21 cellular contexts compared by ENCODE assay signal in the genomic region with DNA sequence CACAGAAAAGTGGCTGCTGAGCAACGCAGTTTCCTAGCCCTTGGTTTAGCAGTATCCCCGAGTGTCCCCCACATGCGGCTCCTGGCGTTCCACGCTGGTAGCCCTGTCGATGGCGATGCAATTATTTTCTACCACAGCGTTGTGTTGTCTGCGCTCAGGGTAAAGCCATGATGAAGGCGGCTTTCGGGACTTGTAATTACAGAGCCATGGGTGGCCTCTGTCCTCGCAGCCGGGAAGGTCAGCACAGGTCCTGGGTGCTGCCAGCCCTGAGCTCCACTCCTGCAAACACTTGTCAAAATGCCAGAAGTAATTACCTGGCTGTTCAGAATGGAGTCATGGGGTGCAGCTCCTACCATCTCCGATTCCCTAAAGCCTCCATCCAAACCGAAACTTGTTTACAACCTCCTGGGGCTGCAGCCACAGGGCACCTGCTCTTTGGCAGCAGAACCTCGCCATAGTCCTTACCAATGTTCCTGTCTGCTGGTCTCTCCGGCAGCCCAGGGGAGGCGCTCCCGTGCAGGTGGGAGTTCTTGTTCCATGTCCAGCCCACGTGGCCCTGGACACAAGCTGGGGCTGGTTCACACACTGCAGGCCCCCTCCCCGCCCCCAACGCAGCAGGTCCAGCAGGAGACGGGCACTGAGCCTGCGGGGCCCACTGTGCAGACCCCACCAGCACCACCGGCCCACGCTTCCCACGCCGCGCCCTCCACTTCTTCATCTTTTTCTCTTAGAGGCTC.
A peak's percentile ranks its signal among the peaks of the same experiment; 100 is the strongest.
DNase-seq lines count a peak whose midpoint lies in the region; ATAC-seq, FAIRE-seq and TF ChIP-seq lines count a peak whose summit lies in the region.
"Had no signal": no experiment of that assay in that cellular context is flagged by ENCODE, and none has a peak within 500 bp of the region (broad histone marks: within the 10 kb centered on the region; RNA-seq: fewer than 3 reads in every experiment).

No MANE protein-coding gene starts in this region.

- H3K4me2 ChIP-seq in osteoblast (ENCODE audit: insufficient read depth, low read length), result no peak overlapping the region
- H3K4me2 ChIP-seq: GM23338 had no signal

- 85 to 86% methylated on average over 14 to 29 of the region's 29 CpGs for WGBS in endodermal cell (ENCODE audit: insufficient coverage in 1 of 2, insufficient read length in 1 of 2), 2 experiments

- H3K4me3 Mint-ChIP-seq in endodermal cell, result no peak overlapping the region
- H3K4me3 Mint-ChIP-seq: activated CD4-positive, alpha-beta T cell treated with anti-CD3 and anti-CD28 coated beads, Interleukin-2, amount 10 ng/mL, durations not matched to agents 24 days and 14 days; activated naive CD8-positive, alpha-beta T cell treated with anti-CD3 and anti-CD28 coated beads for 36 hours; GM23338; naive B cell; stimulated activated naive B cell treated with anti-CD40 and anti-IgM and Interleukin-4, amounts not matched to agents 10 μg/mL and 1 μg/mL and 100 μg/mL, for 72 hours had no signal

- H3K4me1 ChIP-seq in HEK293 (ENCODE audit: control insufficient read depth, insufficient read depth, low read length), result no peaks in the 10 kb centered on the region
- H3K4me1 ChIP-seq in osteoblast (ENCODE audit: insufficient read depth, low read length), result no peaks in the 10 kb centered on the region
- H3K4me1 ChIP-seq in endodermal cell (ENCODE audit: control insufficient read depth, insufficient read depth, low read length), result no peaks in the 10 kb centered on the region
- H3K4me1 ChIP-seq: pancreas had no signal

- ATAC-seq in omental fat pad (ENCODE audit: low FRiP score) (no peak), HG03354 (IDR thresholded peaks at IDR 0.05; ENCODE audit: poor library complexity, severe bottlenecking, unreplicated experiment) (no peak)
- ATAC-seq: GM23338; pancreas; stimulated activated naive B cell treated with anti-CD40 and anti-IgM and Interleukin-4, amounts not matched to agents 10 μg/mL and 1 μg/mL and 100 μg/mL, for 72 hours had no signal

- FAIRE-seq in H54 (lab: Jason Lieb, UNC), result no peak
- FAIRE-seq: pancreas had no signal

- peaks cover 7% of the 10 kb centered on the region for H3K9me3 Mint-ChIP-seq in endodermal cell
- H3K9me3 Mint-ChIP-seq: activated CD4-positive, alpha-beta T cell treated with anti-CD3 and anti-CD28 coated beads, Interleukin-2, amount 10 ng/mL, durations not matched to agents 24 days and 14 days; activated T-helper 2 cell treated with anti-CD3 and anti-CD28 coated beads, Interferon-gamma antibody, Interleukin-2, Interleukin-4, amounts not matched to agents 10 μg/mL and 5 μg/mL and 100 μg/mL, durations not matched to agents 14 hours and 24 hours and 36 hours had no signal

- H3K4me1 Mint-ChIP-seq in endodermal cell, result no peaks in the 10 kb centered on the region
- H3K4me1 Mint-ChIP-seq: activated CD4-positive, alpha-beta T cell treated with anti-CD3 and anti-CD28 coated beads, Interleukin-2, amount 10 ng/mL, durations not matched to agents 24 days and 14 days; activated naive CD8-positive, alpha-beta T cell treated with anti-CD3 and anti-CD28 coated beads for 36 hours; GM23338 had no signal

- H3K36me3 Mint-ChIP-seq in endodermal cell (ENCODE audit: low read depth), result peaks cover 1% of the 10 kb centered on the region
- H3K36me3 Mint-ChIP-seq: activated naive CD8-positive, alpha-beta T cell treated with anti-CD3 and anti-CD28 coated beads for 36 hours; naive B cell had no signal

- H2AFZ ChIP-seq in osteoblast (ENCODE audit: low read length), result no peak overlapping the region
- H2AFZ ChIP-seq: GM23338 had no signal

- H3K9me3 ChIP-seq in HEK293 (ENCODE audit: control insufficient read depth, insufficient read depth, low read depth, low read length) (no peaks in the 10 kb centered on the region), osteoblast (ENCODE audit: low read depth, low read length) (no peaks in the 10 kb centered on the region), endodermal cell (ENCODE audit: control insufficient read depth, low read length) (peaks cover 77% of the 10 kb centered on the region)
- H3K9me3 ChIP-seq: pancreas had no signal

- H3K27ac Mint-ChIP-seq in endodermal cell, result no peak overlapping the region
- H3K27ac Mint-ChIP-seq: activated CD4-positive, alpha-beta T cell treated with anti-CD3 and anti-CD28 coated beads, Interleukin-2, amount 10 ng/mL, durations not matched to agents 24 days and 14 days; activated naive CD8-positive, alpha-beta T cell treated with anti-CD3 and anti-CD28 coated beads for 36 hours; activated T-helper 2 cell treated with anti-CD3 and anti-CD28 coated beads, Interferon-gamma antibody, Interleukin-2, Interleukin-4, amounts not matched to agents 10 μg/mL and 5 μg/mL and 100 μg/mL, durations not matched to agents 14 hours and 24 hours and 36 hours; GM23338; stimulated activated naive B cell treated with anti-CD40 and anti-IgM and Interleukin-4, amounts not matched to agents 10 μg/mL and 1 μg/mL and 100 μg/mL, for 72 hours had no signal

- TF ChIP-seq POLR2A in H54 (IDR thresholded peaks at IDR 0.05; ENCODE audit: low read depth, low read length), result no peak

- no peaks in the 10 kb centered on the region for H3K27me3 ChIP-seq in osteoblast (ENCODE audit: insufficient read depth, low read length)
- no peaks in the 10 kb centered on the region for H3K27me3 ChIP-seq in endodermal cell (ENCODE audit: control insufficient read depth, insufficient read depth, low read length, poor library complexity, severe bottlenecking)
- H3K27me3 ChIP-seq: pancreas had no signal

- DNase-seq in NCI-H2107 treated with DMSO at 0.1 percent for 48 hours (lab: John Stamatoyannopoulos, UW; ENCODE audit: unreplicated experiment), result peak; percentile 97
- DNase-seq in RPMI8226, result peak; percentile 48
- DNase-seq in osteoblast (ENCODE audit: insufficient read length, low spot score, missing footprints), result peak; percentile 74
- no peak for DNase-seq in H54 (ENCODE audit: insufficient read length, low spot score)
- DNase-seq in omental fat pad (ENCODE audit: low spot score), result no peak
- DNase-seq in endodermal cell, result no peak
- DNase-seq: activated CD4-positive, alpha-beta T cell treated with anti-CD3 and anti-CD28 coated beads, Interleukin-2, amount 10 ng/mL, durations not matched to agents 24 days and 14 days; activated naive CD8-positive, alpha-beta T cell treated with anti-CD3 and anti-CD28 coated beads for 36 hours; DND-41; mesenchymal stem cell; naive B cell; NCI-H524 treated with DMSO at 0.1 percent for 48 hours; SHP77 treated with DMSO at 0.1 percent for 48 hours; stimulated activated CD4-positive, alpha-beta T cell treated with anti-CD3 and anti-CD28 coated beads, Interleukin-1b, Interleukin-23, amount 100 ng/mL, for 48 hours; stimulated activated naive B cell treated with anti-CD40 and anti-IgM and Interleukin-4, amounts not matched to agents 10 μg/mL and 1 μg/mL and 100 μg/mL, for 72 hours; T-helper 1 cell had no signal

- H3K4me3 ChIP-seq in HEK293 (ENCODE audit: low read depth, low read length) (no peak overlapping the region), osteoblast (ENCODE audit: insufficient read depth, low read length) (no peak overlapping the region), endodermal cell (ENCODE audit: low read length) (no peak overlapping the region)
- H3K4me3 ChIP-seq: GM23338, pancreas had no signal

- CTCF ChIA-PET in HEK293 (lab: Yijun Ruan, JAX), result no interaction called here

- no peak overlapping the region for H3K9ac ChIP-seq in endodermal cell (ENCODE audit: extremely low read depth, low read length, poor library complexity, severe bottlenecking)

- no peaks in the 10 kb centered on the region for H4K20me1 ChIP-seq in osteoblast (ENCODE audit: insufficient read depth, low read length)

- no peaks in the 10 kb centered on the region for H3K27me3 Mint-ChIP-seq in endodermal cell (ENCODE audit: insufficient read depth)
- H3K27me3 Mint-ChIP-seq: activated CD4-positive, alpha-beta T cell treated with anti-CD3 and anti-CD28 coated beads, Interleukin-2, amount 10 ng/mL, durations not matched to agents 24 days and 14 days; activated naive CD8-positive, alpha-beta T cell treated with anti-CD3 and anti-CD28 coated beads for 36 hours; naive B cell; stimulated activated naive B cell treated with anti-CD40 and anti-IgM and Interleukin-4, amounts not matched to agents 10 μg/mL and 1 μg/mL and 100 μg/mL, for 72 hours had no signal

- no peaks in the 10 kb centered on the region for H3K36me3 ChIP-seq in HEK293 (ENCODE audit: control insufficient read depth in 2 of 2, insufficient read depth in 1 of 2, low read length in 2 of 2)
- no peaks in the 10 kb centered on the region for H3K36me3 ChIP-seq in osteoblast (ENCODE audit: insufficient read depth, low read length)
- H3K36me3 ChIP-seq in endodermal cell (ENCODE audit: control insufficient read depth, insufficient read depth, low read length), result no peaks in the 10 kb centered on the region
- H3K36me3 ChIP-seq: pancreas had no signal

- POLR2A ChIA-PET in HEK293 (lab: Yijun Ruan, JAX), result no interaction called here

- no peaks in the 10 kb centered on the region for H3K79me2 ChIP-seq in osteoblast (ENCODE audit: insufficient read depth, low read length)

- TF ChIP-seq CTCF in HEK293 (tag by site-specific recombination; IDR thresholded peaks at IDR 0.05), result no peak
- TF ChIP-seq CTCF in osteoblast (IDR thresholded peaks at IDR 0.05; ENCODE audit: extremely low read depth, low read depth, low read length), result no peak
- TF ChIP-seq CTCF in omental fat pad (IDR thresholded peaks at IDR 0.05), result no peak
- TF ChIP-seq CTCF in endodermal cell (conservative IDR thresholded peaks at IDR 0.05), result no peak

- H3K27ac ChIP-seq in HEK293 (ENCODE audit: extremely low read depth, low read depth, low read length), result no peak overlapping the region
- H3K27ac ChIP-seq in osteoblast (ENCODE audit: low read depth, low read length), result no peak overlapping the region
- no peak overlapping the region for H3K27ac ChIP-seq in endodermal cell (ENCODE audit: low read depth, low read length)
- H3K27ac ChIP-seq: pancreas had no signal

TF ChIP-seq in HEK293, 187 proteins besides CTCF, POLR2A, EP300 and RAD21:
- TF ChIP-seq ZIC2 (tag by site-specific recombination; IDR thresholded peaks at IDR 0.05) (peak; percentile 78), ZBTB17 (tag by site-specific recombination; IDR thresholded peaks at IDR 0.05) (no peak)

Comparison
In these comparisons a context has a peak if more than half of its experiments do, and no peak if none do; other contexts are left out.
1. DNase-seq: peak in NCI-H2107 treated with DMSO at 0.1 percent for 48 hours (single experiment), RPMI8226 (single experiment) and osteoblast (single experiment); none in H54 (single experiment), omental fat pad (single experiment) and endodermal cell (single experiment).